9 cellular contexts compared by ENCODE assay signal in the genomic region with DNA sequence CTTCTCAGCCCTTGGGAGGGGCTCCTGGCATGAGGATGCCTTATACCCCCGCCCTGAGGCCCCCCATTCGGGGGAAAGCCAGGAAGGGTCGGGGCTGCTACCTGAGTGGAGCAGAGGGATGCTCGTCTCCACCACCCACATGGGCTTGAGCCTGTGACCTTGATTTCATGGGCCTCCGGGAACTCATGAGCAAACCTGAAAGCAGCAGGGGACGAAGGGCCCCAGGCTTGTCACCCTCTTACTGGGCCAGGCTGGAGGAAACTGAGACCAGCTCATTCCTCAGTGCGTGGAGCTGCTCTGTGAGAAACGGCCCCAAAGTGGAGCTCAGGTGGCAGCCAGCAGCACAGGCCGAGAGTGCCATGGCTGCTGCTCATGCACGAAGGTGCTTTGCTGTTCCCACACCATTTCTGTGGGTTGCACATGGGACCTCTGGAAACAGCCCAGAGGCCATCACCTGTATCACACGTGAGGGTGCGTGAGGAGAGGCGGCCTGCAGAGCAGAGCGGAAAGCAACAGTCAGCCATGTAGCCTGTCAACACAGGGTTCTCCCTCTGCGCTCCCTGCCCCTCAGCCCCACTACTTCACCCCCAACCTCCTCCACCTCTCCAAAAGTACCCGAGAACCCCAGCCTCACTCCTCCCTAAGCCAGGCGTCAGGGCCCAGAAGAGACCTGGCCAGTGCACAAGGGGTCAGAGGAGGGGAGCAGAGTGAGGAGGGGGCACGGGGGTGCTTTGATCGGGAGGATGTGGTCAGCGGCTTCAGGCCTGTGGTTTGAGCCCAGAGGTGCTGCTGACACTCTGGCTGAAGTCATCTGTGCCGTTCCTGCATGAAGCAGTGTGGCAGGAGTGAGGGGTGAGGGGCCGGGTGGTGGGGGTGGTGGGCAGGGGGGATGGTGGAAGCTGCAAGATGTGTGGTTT. TPM values are rescaled to one million over a fixed set of nuclear protein-coding genes. Genes with fewer than 3 reads are reported as not detected.
DNase-seq lines count a peak whose midpoint lies in the region; ATAC-seq and FAIRE-seq lines count a peak whose summit lies in the region.
"Had no signal": no experiment of that assay in that cellular context is flagged by ENCODE, and none has a peak within 500 bp of the region (broad histone marks: within the 10 kb centered on the region; RNA-seq: fewer than 3 reads in every experiment).

No MANE protein-coding gene starts in this region.

- FAIRE-seq in frontal cortex (lab: Jason Lieb, UNC) = no peak
- FAIRE-seq: TTC549 had no signal

- peak; percentile 35 for ATAC-seq in HG03135 (IDR thresholded peaks at IDR 0.05; ENCODE audit: unreplicated experiment)
- ATAC-seq in stimulated activated memory B cell treated with anti-CD40 and anti-IgM and Interleukin-4, amounts not matched to agents 10 μg/mL and 1 μg/mL and 100 μg/mL, for 72 hours = peak; percentile 65

- H3K27me3 Mint-ChIP-seq in stimulated activated memory B cell treated with anti-CD40 and anti-IgM and Interleukin-4, amounts not matched to agents 10 μg/mL and 1 μg/mL and 100 μg/mL, for 72 hours = no peaks in the 10 kb centered on the region

- no peaks in the 10 kb centered on the region for H3K9me3 Mint-ChIP-seq in stimulated activated memory B cell treated with anti-CD40 and anti-IgM and Interleukin-4, amounts not matched to agents 10 μg/mL and 1 μg/mL and 100 μg/mL, for 72 hours

- DNase-seq in activated CD8-positive, alpha-beta memory T cell treated with anti-CD3 and anti-CD28 coated beads for 24 hours = peak; percentile 88
- DNase-seq in activated CD8-positive, alpha-beta memory T cell treated with anti-CD3 and anti-CD28 coated beads, Interleukin-2, amount 50 U/mL, for 4 hours = no peak
- peak; percentile 82 for DNase-seq in activated effector memory CD4-positive, alpha-beta T cell treated with anti-CD3 and anti-CD28 coated beads, Interleukin-2, amount 50 U/mL, for 16 hours
- DNase-seq in frontal cortex (ENCODE audit: low spot score in 2 of 2) (no peak), NOMO-1 treated with DMSO at 0.1 percent for 48 hours (lab: John Stamatoyannopoulos, UW; ENCODE audit: unreplicated experiment) (no peak), Ammon's horn (ENCODE audit: low spot score) (no peak)

- H3K4me3 Mint-ChIP-seq in stimulated activated memory B cell treated with anti-CD40 and anti-IgM and Interleukin-4, amounts not matched to agents 10 μg/mL and 1 μg/mL and 100 μg/mL, for 72 hours = peak overlapping the region; percentile 22

- no peaks in the 10 kb centered on the region for H3K36me3 Mint-ChIP-seq in stimulated activated memory B cell treated with anti-CD40 and anti-IgM and Interleukin-4, amounts not matched to agents 10 μg/mL and 1 μg/mL and 100 μg/mL, for 72 hours

- H3K4me1 Mint-ChIP-seq in stimulated activated memory B cell treated with anti-CD40 and anti-IgM and Interleukin-4, amounts not matched to agents 10 μg/mL and 1 μg/mL and 100 μg/mL, for 72 hours = peaks cover 52% of the 10 kb centered on the region

- H3K27ac Mint-ChIP-seq in stimulated activated memory B cell treated with anti-CD40 and anti-IgM and Interleukin-4, amounts not matched to agents 10 μg/mL and 1 μg/mL and 100 μg/mL, for 72 hours = peak overlapping the region; percentile 93

RNA-seq across cellular contexts. Expression of gene IL2RB, which starts 14.2 kb away (rescaled TPM):
- not detected for total RNA-seq in frontal cortex

RNA-seq across cellular contexts. Expression of gene C1QTNF6, which starts 24.2 kb away (rescaled TPM):
- 3.7 TPM for total RNA-seq in frontal cortex

RNA-seq across cellular contexts. Expression of gene SSTR3, which starts 48.4 kb away (rescaled TPM):
- 0.41 TPM for total RNA-seq in frontal cortex

RNA-seq across cellular contexts. Expression of gene TMPRSS6, which starts 54.4 kb away (rescaled TPM):
- total RNA-seq in frontal cortex = not detected

Comparison
In these comparisons a context has a peak if more than half of its experiments do, and no peak if none do; other contexts are left out.
1. DNase-seq: peak in activated CD8-positive, alpha-beta memory T cell treated with anti-CD3 and anti-CD28 coated beads for 24 hours (single experiment) and activated effector memory CD4-positive, alpha-beta T cell treated with anti-CD3 and anti-CD28 coated beads, Interleukin-2, amount 50 U/mL, for 16 hours (single experiment); none in activated CD8-positive, alpha-beta memory T cell treated with anti-CD3 and anti-CD28 coated beads, Interleukin-2, amount 50 U/mL, for 4 hours (single experiment), frontal cortex (0 of 2), NOMO-1 treated with DMSO at 0.1 percent for 48 hours (single experiment) and Ammon's horn (single experiment).